ENCODE assay signal across 18 cellular contexts in the genomic region with DNA sequence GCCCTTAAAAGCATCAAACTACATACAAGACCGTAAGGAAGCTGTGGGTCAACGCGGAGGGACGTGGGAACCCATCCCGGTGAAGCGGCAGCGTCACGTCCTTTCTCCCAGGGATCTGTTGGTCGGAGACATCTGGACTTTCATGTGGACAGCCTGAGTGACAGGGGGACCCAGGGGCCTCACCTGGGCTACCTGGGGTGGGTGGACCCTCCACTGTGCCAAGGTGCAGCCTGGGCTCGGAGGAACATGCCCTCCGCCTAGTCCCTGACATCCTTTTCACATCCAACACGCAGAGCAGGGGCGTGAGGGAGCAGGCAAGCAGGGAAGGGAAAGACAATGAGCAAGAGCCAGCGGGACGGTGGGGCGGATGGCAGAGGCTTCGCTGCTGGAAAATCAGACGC. TPM values are rescaled to one million over a fixed set of nuclear protein-coding genes. Genes with fewer than 3 reads are reported as not detected.
DNase-seq lines count a peak whose midpoint lies in the region; TF ChIP-seq lines count a peak whose summit lies in the region.
"Had no signal": no experiment of that assay in that cellular context is flagged by ENCODE, and none has a peak within 500 bp of the region (broad histone marks: within the 10 kb centered on the region; RNA-seq: fewer than 3 reads in every experiment).

No MANE protein-coding gene starts in this region.

- intact Hi-C loops in posterior vena cava (cut with DNase I), result no loop called here
- intact Hi-C loops in activated naive CD4-positive, alpha-beta T cell treated with anti-CD3 and anti-CD28 coated beads for 36 hours (cut with micrococcal nuclease), result no loop called here

- no peak overlapping the region for H3K27ac Mint-ChIP-seq in activated naive CD4-positive, alpha-beta T cell treated with anti-CD3 and anti-CD28 coated beads for 36 hours
- H3K27ac Mint-ChIP-seq: CD4-positive, alpha-beta T cell had no signal

- H3K36me3 Mint-ChIP-seq in activated naive CD4-positive, alpha-beta T cell treated with anti-CD3 and anti-CD28 coated beads for 36 hours (ENCODE audit: low read depth), result peaks cover 17% of the 10 kb centered on the region

- no peak for TF ChIP-seq CTCF in GM13976 (IDR thresholded peaks at IDR 0.05; ENCODE audit: borderline replicate concordance, control extremely low read depth, extremely low read depth, insufficient read depth, missing control alignments)

- peaks cover 35% of the 10 kb centered on the region for H3K4me1 Mint-ChIP-seq in activated naive CD4-positive, alpha-beta T cell treated with anti-CD3 and anti-CD28 coated beads for 36 hours (ENCODE audit: low read depth)

- peaks cover 5% of the 10 kb centered on the region for H3K9me3 Mint-ChIP-seq in activated naive CD4-positive, alpha-beta T cell treated with anti-CD3 and anti-CD28 coated beads for 36 hours
- H3K9me3 Mint-ChIP-seq: CD4-positive, alpha-beta T cell had no signal

- DNase-seq in SJCRH30 (peak; percentile 42 to 51), posterior vena cava (ENCODE audit: low spot score) (peak; percentile 80), GM13976 (ENCODE audit: low spot score) (no peak), pons (ENCODE audit: low spot score) (no peak), putamen (ENCODE audit: low spot score) (no peak)
- DNase-seq in activated naive CD4-positive, alpha-beta T cell treated with anti-CD3 and anti-CD28 coated beads for 36 hours, result no peak
- DNase-seq: CD4-positive, alpha-beta T cell; DMS79; GDM1; KG1; NCI-H1048; NCI-H146; NCI-H2107; NCI-H345 had no signal

- in situ Hi-C loops in GM13976 (cut with MboI; ENCODE audit: low sequenced_read_pairs, unreplicated experiment), result no loop called here

- peaks cover 0 to 14% (median 0%) of the 10 kb centered on the region in 11 experiments; a peak in 3 of 22 replicates for H3K27me3 ChIP-seq in BLaER1 treated with 17β-estradiol and CSF1 and Interleukin-3, amounts not matched to agents 10 nM and 100 nM
- H3K27me3 ChIP-seq in SJCRH30 (no peaks in the 10 kb centered on the region), iPS-15b (ENCODE audit: control insufficient read depth, insufficient read depth, low read length) (peaks cover 85% of the 10 kb centered on the region)

- no peaks in the 10 kb centered on the region for H4K20me1 ChIP-seq in BLaER1 treated with 17β-estradiol and CSF1 and Interleukin-3, amounts not matched to agents 10 nM and 100 nM

- H3K9ac ChIP-seq in BLaER1 treated with 17β-estradiol and CSF1 and Interleukin-3, amounts not matched to agents 10 nM and 100 nM, result no peak overlapping the region
- no peak overlapping the region for H3K9ac ChIP-seq in iPS-15b (ENCODE audit: low read depth, low read length)

- peak overlapping the region in 8 of 11 experiments; percentile 21 to 93 (median 84); a peak in 11 of 22 replicates for H3K4me2 ChIP-seq in BLaER1 treated with 17β-estradiol and CSF1 and Interleukin-3, amounts not matched to agents 10 nM and 100 nM

- no peak overlapping the region for H3K4me3 Mint-ChIP-seq in activated naive CD4-positive, alpha-beta T cell treated with anti-CD3 and anti-CD28 coated beads for 36 hours
- H3K4me3 Mint-ChIP-seq: CD4-positive, alpha-beta T cell had no signal

- peaks cover 36 to 74% (median 64%) of the 10 kb centered on the region in 10 experiments for H3K4me1 ChIP-seq in BLaER1 treated with 17β-estradiol and CSF1 and Interleukin-3, amounts not matched to agents 10 nM and 100 nM
- H3K4me1 ChIP-seq in SJCRH30 (peaks cover 28% of the 10 kb centered on the region), iPS-15b (ENCODE audit: control insufficient read depth, insufficient read depth, low read length) (peaks cover 3% of the 10 kb centered on the region)

- peak overlapping the region in 3 of 11 experiments; percentile 6 to 34 (median 21); a peak in 6 of 22 replicates for H3K27ac ChIP-seq in BLaER1 treated with 17β-estradiol and CSF1 and Interleukin-3, amounts not matched to agents 10 nM and 100 nM
- peak overlapping the region; percentile 86 for H3K27ac ChIP-seq in SJCRH30
- H3K27ac ChIP-seq: HL-60 had no signal

- peak overlapping the region in 1 of 10 experiments; percentile 7; a peak in 1 of 20 replicates for H3K4me3 ChIP-seq in BLaER1 treated with 17β-estradiol and CSF1 and Interleukin-3, amounts not matched to agents 10 nM and 100 nM
- H3K4me3 ChIP-seq in SJCRH30, result peak overlapping the region; percentile 44
- peak overlapping the region; percentile 4 for H3K4me3 ChIP-seq in iPS-15b (ENCODE audit: low read depth, low read length)

- CTCF ChIA-PET in activated naive CD4-positive, alpha-beta T cell treated with anti-CD3 and anti-CD28 coated beads for 36 hours (lab: Charles Lee), result interaction anchor here (1.4 kb wide), 1 partner anchor 66 kb away, joined by 3 read pairs; no protein-coding TSS in a partner anchor

- peaks cover 11 to 19% (median 15%) of the 10 kb centered on the region in 11 experiments; a peak in 20 of 22 replicates for H3K9me3 ChIP-seq in BLaER1 treated with 17β-estradiol and CSF1 and Interleukin-3, amounts not matched to agents 10 nM and 100 nM (replicated peaks in 1 of 11)
- H3K9me3 ChIP-seq in SJCRH30 (replicated peaks), result no peaks in the 10 kb centered on the region
- peaks cover 12% of the 10 kb centered on the region for H3K9me3 ChIP-seq in iPS-15b (ENCODE audit: control insufficient read depth, insufficient read depth, low read length)

- no peaks in the 10 kb centered on the region for H3K36me3 ChIP-seq in BLaER1 treated with 17β-estradiol and CSF1 and Interleukin-3, amounts not matched to agents 10 nM and 100 nM
- peaks cover 22% of the 10 kb centered on the region for H3K36me3 ChIP-seq in SJCRH30
- H3K36me3 ChIP-seq in iPS-15b (ENCODE audit: control insufficient read depth, insufficient read depth, low read length), result peaks cover 2% of the 10 kb centered on the region

- H3K27me3 Mint-ChIP-seq in activated naive CD4-positive, alpha-beta T cell treated with anti-CD3 and anti-CD28 coated beads for 36 hours (ENCODE audit: low read depth), result peaks cover 3% of the 10 kb centered on the region
- H3K27me3 Mint-ChIP-seq: CD4-positive, alpha-beta T cell had no signal

RNA-seq across cellular contexts. Expression of gene GARIN5A, which starts 13.8 kb away (rescaled TPM):
- total RNA-seq in SJCRH30 (2014; rRNA removed; shearing (Covaris generic)), result 0.89 and 1.2 TPM in 2 replicates
- not detected for total RNA-seq in posterior vena cava
- under 1 TPM in 1 of 2 experiments, not detected in 1; 0.57 TPM for total RNA-seq in activated naive CD4-positive, alpha-beta T cell treated with anti-CD3 and anti-CD28 coated beads for 36 hours

RNA-seq across cellular contexts. Expression of gene EMC10, which starts 14.1 kb away (rescaled TPM):
- total RNA-seq in SJCRH30 (2014; rRNA removed; shearing (Covaris generic)), result 52.7 and 56.3 TPM in 2 replicates
- 10 to 100 TPM; 60.2 to 87.6 TPM for total RNA-seq in posterior vena cava
- total RNA-seq in activated naive CD4-positive, alpha-beta T cell treated with anti-CD3 and anti-CD28 coated beads for 36 hours, result 10 to 100 TPM; 28.4 to 29.2 TPM

RNA-seq across cellular contexts. Expression of gene JOSD2, which starts 20.6 kb away (rescaled TPM):
- 17.7 and 23.8 TPM in 2 replicates for total RNA-seq in SJCRH30 (2014; rRNA removed; shearing (Covaris generic))
- 10 to 100 TPM; 27.5 to 31.7 TPM for total RNA-seq in posterior vena cava
- total RNA-seq in activated naive CD4-positive, alpha-beta T cell treated with anti-CD3 and anti-CD28 coated beads for 36 hours, result 10 to 100 TPM; 17.2 to 17.9 TPM

RNA-seq across cellular contexts. Expression of gene ASPDH, which starts 23.3 kb away (rescaled TPM):
- total RNA-seq in SJCRH30 (2014; rRNA removed; shearing (Covaris generic)), result not detected in 2 replicates
- total RNA-seq in posterior vena cava, result not detected
- total RNA-seq in activated naive CD4-positive, alpha-beta T cell treated with anti-CD3 and anti-CD28 coated beads for 36 hours, result not detected
- total RNA-seq: CD4-positive, alpha-beta T cell; M059J had no signal

RNA-seq across cellular contexts. Expression of gene MYBPC2, which starts 57.7 kb away (rescaled TPM):
- total RNA-seq in SJCRH30 (2014; rRNA removed; shearing (Covaris generic)), result 13.8 and 14.7 TPM in 2 replicates
- total RNA-seq in posterior vena cava, result under 1 TPM in 1 of 2 donors, not detected in 1; 0.05 TPM
- 1 to 10 TPM in 1 of 2 experiments, under 1 TPM in 1; 0.64 to 1.6 TPM for total RNA-seq in activated naive CD4-positive, alpha-beta T cell treated with anti-CD3 and anti-CD28 coated beads for 36 hours
- total RNA-seq: M059J had no signal

Comparison
In these comparisons a context has a peak if more than half of its experiments do, and no peak if none do; other contexts are left out.
1. DNase-seq: peak in SJCRH30 (2 of 2) and posterior vena cava (single experiment); none in activated naive CD4-positive, alpha-beta T cell treated with anti-CD3 and anti-CD28 coated beads for 36 hours (single experiment), GM13976 (single experiment), pons (single experiment) and putamen (single experiment).